In the genomic region with DNA sequence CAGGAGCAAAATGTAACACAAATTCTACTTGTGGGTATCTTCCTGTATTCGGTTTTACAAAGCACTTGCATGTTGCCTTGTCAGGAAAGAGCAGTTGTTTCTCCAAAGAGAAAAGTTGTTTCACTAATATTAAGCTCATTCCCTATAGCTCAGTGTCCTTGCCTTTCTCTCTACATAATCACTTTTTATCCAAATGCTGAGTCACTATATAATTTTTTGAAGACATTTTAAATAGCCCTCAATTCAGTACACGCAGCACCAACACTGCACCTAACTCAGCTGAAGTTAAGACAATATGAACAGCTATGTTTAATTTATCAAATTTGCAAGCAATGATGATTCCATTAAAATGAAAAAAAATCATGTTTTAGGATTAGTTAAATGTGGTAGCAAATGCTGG, we compare ENCODE assay signal across 10 cellular contexts. TPM values are rescaled to one million over a fixed set of nuclear protein-coding genes. Genes with fewer than 3 reads are reported as not detected.
A peak's percentile ranks its signal among the peaks of the same experiment; 100 is the strongest.
DNase-seq lines count a peak whose midpoint lies in the region; ATAC-seq and TF ChIP-seq lines count a peak whose summit lies in the region.
"Had no signal": no experiment of that assay in that cellular context is flagged by ENCODE, and none has a peak within 500 bp of the region (broad histone marks: within the 10 kb centered on the region; RNA-seq: fewer than 3 reads in every experiment).

No MANE protein-coding gene starts in this region.

- H3K9me3 ChIP-seq in HEK293 (ENCODE audit: control insufficient read depth, insufficient read depth, low read depth, low read length) (no peaks in the 10 kb centered on the region), SK-N-MC (ENCODE audit: low read depth, low read length) (no peaks in the 10 kb centered on the region), stomach (no peaks in the 10 kb centered on the region)

- WGBS in stomach, 5 donors = 60 to 83% (median 72%) methylated on average over 2 of the region's 2 CpGs

- no peaks in the 10 kb centered on the region for H3K27me3 Mint-ChIP-seq in T-cell

- TF ChIP-seq CTCF in HEK293 (tag by site-specific recombination; IDR thresholded peaks at IDR 0.05) (no peak), stomach (IDR thresholded peaks at IDR 0.05) (no peak)

- peak overlapping the region; percentile 20 for H3K9ac ChIP-seq in SK-N-MC (ENCODE audit: insufficient read length)

- H3K27me3 ChIP-seq in layer of hippocampus (ENCODE audit: control insufficient read depth, insufficient read depth, low read length) (no peaks in the 10 kb centered on the region), stomach (no peaks in the 10 kb centered on the region)

- H3K36me3 Mint-ChIP-seq in T-cell = no peaks in the 10 kb centered on the region
- H3K36me3 Mint-ChIP-seq: activated naive CD8-positive, alpha-beta T cell treated with anti-CD3 and anti-CD28 coated beads, Interleukin-2, amount 10 ng/mL, durations not matched to agents 7 days and 5 days had no signal

- H3K27ac Mint-ChIP-seq in T-cell = peak overlapping the region in 1 of 2 donors; percentile 82

- H3K27ac ChIP-seq in HEK293 (ENCODE audit: extremely low read depth, low read depth, low read length) (peak overlapping the region; percentile 88; the same call in 1 of the 2 replicates), SK-N-MC (peak overlapping the region; percentile 81), layer of hippocampus (ENCODE audit: low read depth, low read length) (peak overlapping the region; percentile 99), stomach (peak overlapping the region in 4 of 5 donors; percentile 97 to 99 (median 98))

- H3K4me1 Mint-ChIP-seq in T-cell = peaks cover 4 to 17% (median 9%) of the 10 kb centered on the region in 3 donors

- H3K4me1 ChIP-seq in HEK293 (ENCODE audit: control insufficient read depth, insufficient read depth, low read length) = peaks cover 3% of the 10 kb centered on the region; the same call in 1 of the 2 replicates
- peaks cover 18 to 65% (median 46%) of the 10 kb centered on the region in 4 donors for H3K4me1 ChIP-seq in stomach

- no peak overlapping the region for H3K4me3 Mint-ChIP-seq in T-cell

- H3K36me3 ChIP-seq in HEK293 (ENCODE audit: control insufficient read depth in 2 of 2, insufficient read depth in 1 of 2, low read length in 2 of 2) = no peaks in the 10 kb centered on the region
- H3K36me3 ChIP-seq in SK-N-MC (ENCODE audit: insufficient read depth, low read length) = no peaks in the 10 kb centered on the region
- no peaks in the 10 kb centered on the region for H3K36me3 ChIP-seq in stomach

- no peak for DNase-seq in SK-N-MC (ENCODE audit: low read depth, low spot score)
- DNase-seq in stomach = no peak
- DNase-seq in dedifferentiated amniotic fluid mesenchymal stem cell (ENCODE audit: extremely low spot score) = no peak
- no peak for DNase-seq in T-cell
- DNase-seq: stimulated activated CD4-positive, alpha-beta T cell treated with anti-CD3 and anti-CD28 coated beads, Interleukin-15, amount 100 ng/mL, for 24 hours had no signal

- TF ChIP-seq POLR2A in stomach (IDR thresholded peaks at IDR 0.05) = no peak

- H3K9me3 Mint-ChIP-seq in T-cell = no peaks in the 10 kb centered on the region
- H3K9me3 Mint-ChIP-seq: activated naive CD8-positive, alpha-beta T cell treated with anti-CD3 and anti-CD28 coated beads, Interleukin-2, amount 10 ng/mL, durations not matched to agents 7 days and 5 days had no signal

- CTCF ChIA-PET in HEK293 (lab: Yijun Ruan, JAX) = interaction anchor here (0.6 to 13.4 kb wide), 14 partner anchors 10 to 1116 kb away, joined by 3 to 278 read pairs (median 4); no protein-coding TSS in a partner anchor
- CTCF ChIA-PET in T-cell (lab: Charles Lee) = interaction anchor here in 1 of 2 donors (0.8 to 2.7 kb wide), 3 partner anchors 119 to 248 kb away, joined by 3 to 18 read pairs (median 3); no protein-coding TSS in a partner anchor

- TF ChIP-seq EP300 in stomach (IDR thresholded peaks at IDR 0.05) = no peak

- intact Hi-C loops in stomach (cut with DNase I; ENCODE audit: low total_unique reads) = no loop called here

- no peak overlapping the region for H3K4me3 ChIP-seq in HEK293 (ENCODE audit: low read depth, low read length)
- no peak overlapping the region for H3K4me3 ChIP-seq in SK-N-MC
- H3K4me3 ChIP-seq in stomach = peak overlapping the region in 2 of 4 donors; percentile 41 to 63

- POLR2A ChIA-PET in HEK293 (lab: Yijun Ruan, JAX) (interaction anchor here (0.6 to 4.8 kb wide), 28 partner anchors 11 to 277 kb away, joined by 3 to 31 read pairs (median 4); a partner anchor contains a TSS), T-cell (lab: Charles Lee) (interaction anchor here (0.6 kb wide), 3 partner anchors 107 to 131 kb away, joined by 3 to 4 read pairs (median 3); no protein-coding TSS in a partner anchor)

- no peak for ATAC-seq in GM18867 (IDR thresholded peaks at IDR 0.05; ENCODE audit: unreplicated experiment)
- ATAC-seq in T-cell (replicated peaks in 1 of 4) = no peak

TF ChIP-seq in HEK293, 187 proteins besides CTCF, POLR2A, EP300 and RAD21 (continues in another document):
- TF ChIP-seq ZNF433 (tag by site-specific recombination; IDR thresholded peaks at IDR 0.05; ENCODE audit: low read depth) (no peak), ZBTB21 (tag by site-specific recombination; IDR thresholded peaks at IDR 0.05) (no peak), ZBTB20 (tag by site-specific recombination; IDR thresholded peaks at IDR 0.05) (no peak), ZNF768 (tag by site-specific recombination; IDR thresholded peaks at IDR 0.05) (no peak)
- TF ChIP-seq, protein P1, sequence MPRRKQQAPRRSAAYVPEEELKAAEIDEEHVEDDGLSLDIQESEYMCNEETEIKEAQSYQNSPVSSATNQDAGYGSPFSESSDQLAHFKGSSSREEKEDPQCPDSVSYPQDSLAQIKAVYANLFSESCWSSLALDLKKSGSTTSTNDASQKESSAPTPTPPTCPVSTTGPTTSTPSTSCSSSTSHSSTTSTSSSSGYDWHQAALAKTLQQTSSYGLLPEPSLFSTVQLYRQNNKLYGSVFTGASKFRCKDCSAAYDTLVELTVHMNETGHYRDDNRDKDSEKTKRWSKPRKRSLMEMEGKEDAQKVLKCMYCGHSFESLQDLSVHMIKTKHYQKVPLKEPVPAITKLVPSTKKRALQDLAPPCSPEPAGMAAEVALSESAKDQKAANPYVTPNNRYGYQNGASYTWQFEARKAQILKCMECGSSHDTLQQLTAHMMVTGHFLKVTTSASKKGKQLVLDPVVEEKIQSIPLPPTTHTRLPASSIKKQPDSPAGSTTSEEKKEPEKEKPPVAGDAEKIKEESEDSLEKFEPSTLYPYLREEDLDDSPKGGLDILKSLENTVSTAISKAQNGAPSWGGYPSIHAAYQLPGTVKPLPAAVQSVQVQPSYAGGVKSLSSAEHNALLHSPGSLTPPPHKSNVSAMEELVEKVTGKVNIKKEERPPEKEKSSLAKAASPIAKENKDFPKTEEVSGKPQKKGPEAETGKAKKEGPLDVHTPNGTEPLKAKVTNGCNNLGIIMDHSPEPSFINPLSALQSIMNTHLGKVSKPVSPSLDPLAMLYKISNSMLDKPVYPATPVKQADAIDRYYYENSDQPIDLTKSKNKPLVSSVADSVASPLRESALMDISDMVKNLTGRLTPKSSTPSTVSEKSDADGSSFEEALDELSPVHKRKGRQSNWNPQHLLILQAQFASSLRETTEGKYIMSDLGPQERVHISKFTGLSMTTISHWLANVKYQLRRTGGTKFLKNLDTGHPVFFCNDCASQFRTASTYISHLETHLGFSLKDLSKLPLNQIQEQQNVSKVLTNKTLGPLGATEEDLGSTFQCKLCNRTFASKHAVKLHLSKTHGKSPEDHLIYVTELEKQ (tag by site-specific recombination; IDR thresholded peaks at IDR 0.05; ENCODE audit: borderline replicate concordance) = no peak
- TF ChIP-seq, protein P2, sequence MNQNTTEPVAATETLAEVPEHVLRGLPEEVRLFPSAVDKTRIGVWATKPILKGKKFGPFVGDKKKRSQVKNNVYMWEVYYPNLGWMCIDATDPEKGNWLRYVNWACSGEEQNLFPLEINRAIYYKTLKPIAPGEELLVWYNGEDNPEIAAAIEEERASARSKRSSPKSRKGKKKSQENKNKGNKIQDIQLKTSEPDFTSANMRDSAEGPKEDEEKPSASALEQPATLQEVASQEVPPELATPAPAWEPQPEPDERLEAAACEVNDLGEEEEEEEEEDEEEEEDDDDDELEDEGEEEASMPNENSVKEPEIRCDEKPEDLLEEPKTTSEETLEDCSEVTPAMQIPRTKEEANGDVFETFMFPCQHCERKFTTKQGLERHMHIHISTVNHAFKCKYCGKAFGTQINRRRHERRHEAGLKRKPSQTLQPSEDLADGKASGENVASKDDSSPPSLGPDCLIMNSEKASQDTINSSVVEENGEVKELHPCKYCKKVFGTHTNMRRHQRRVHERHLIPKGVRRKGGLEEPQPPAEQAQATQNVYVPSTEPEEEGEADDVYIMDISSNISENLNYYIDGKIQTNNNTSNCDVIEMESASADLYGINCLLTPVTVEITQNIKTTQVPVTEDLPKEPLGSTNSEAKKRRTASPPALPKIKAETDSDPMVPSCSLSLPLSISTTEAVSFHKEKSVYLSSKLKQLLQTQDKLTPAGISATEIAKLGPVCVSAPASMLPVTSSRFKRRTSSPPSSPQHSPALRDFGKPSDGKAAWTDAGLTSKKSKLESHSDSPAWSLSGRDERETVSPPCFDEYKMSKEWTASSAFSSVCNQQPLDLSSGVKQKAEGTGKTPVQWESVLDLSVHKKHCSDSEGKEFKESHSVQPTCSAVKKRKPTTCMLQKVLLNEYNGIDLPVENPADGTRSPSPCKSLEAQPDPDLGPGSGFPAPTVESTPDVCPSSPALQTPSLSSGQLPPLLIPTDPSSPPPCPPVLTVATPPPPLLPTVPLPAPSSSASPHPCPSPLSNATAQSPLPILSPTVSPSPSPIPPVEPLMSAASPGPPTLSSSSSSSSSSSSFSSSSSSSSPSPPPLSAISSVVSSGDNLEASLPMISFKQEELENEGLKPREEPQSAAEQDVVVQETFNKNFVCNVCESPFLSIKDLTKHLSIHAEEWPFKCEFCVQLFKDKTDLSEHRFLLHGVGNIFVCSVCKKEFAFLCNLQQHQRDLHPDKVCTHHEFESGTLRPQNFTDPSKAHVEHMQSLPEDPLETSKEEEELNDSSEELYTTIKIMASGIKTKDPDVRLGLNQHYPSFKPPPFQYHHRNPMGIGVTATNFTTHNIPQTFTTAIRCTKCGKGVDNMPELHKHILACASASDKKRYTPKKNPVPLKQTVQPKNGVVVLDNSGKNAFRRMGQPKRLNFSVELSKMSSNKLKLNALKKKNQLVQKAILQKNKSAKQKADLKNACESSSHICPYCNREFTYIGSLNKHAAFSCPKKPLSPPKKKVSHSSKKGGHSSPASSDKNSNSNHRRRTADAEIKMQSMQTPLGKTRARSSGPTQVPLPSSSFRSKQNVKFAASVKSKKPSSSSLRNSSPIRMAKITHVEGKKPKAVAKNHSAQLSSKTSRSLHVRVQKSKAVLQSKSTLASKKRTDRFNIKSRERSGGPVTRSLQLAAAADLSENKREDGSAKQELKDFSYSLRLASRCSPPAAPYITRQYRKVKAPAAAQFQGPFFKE (tag by site-specific recombination; IDR thresholded peaks at IDR 0.05; ENCODE audit: borderline replicate concordance) = no peak

RNA-seq across cellular contexts. Expression of a gene that starts 14.5 kb away (rescaled TPM):
- 100 to 1,000 TPM in 2 of 5 donors, 10 to 100 TPM in 3; 40.4 to 706 (median 99.8) TPM for total RNA-seq in stomach
- 10 to 100 TPM; 11.1 to 20.2 (median 14.7) TPM for polyA plus RNA-seq in stomach
- 100 to 1,000 TPM in 3 of 5 donors, 10 to 100 TPM in 2; 81.9 to 118 (median 114) TPM for total RNA-seq in T-cell

RNA-seq across cellular contexts. Expression of a gene that starts 28.2 kb away (rescaled TPM):
- not detected for total RNA-seq in stomach
- polyA plus RNA-seq in stomach = under 1 TPM in 2 of 3 donors, not detected in 1; 0.08 to 0.25 TPM
- not detected for total RNA-seq in T-cell
- total RNA-seq: activated naive CD8-positive, alpha-beta T cell treated with anti-CD3 and anti-CD28 coated beads, Interleukin-2, amount 10 ng/mL, durations not matched to agents 7 days and 5 days; T-helper 2 cell treated with Interferon-gamma antibody and Interleukin-4, amounts not matched to agents 100 ng/mL and 5 ng/mL, for 36 hours had no signal
